In the genomic region with DNA sequence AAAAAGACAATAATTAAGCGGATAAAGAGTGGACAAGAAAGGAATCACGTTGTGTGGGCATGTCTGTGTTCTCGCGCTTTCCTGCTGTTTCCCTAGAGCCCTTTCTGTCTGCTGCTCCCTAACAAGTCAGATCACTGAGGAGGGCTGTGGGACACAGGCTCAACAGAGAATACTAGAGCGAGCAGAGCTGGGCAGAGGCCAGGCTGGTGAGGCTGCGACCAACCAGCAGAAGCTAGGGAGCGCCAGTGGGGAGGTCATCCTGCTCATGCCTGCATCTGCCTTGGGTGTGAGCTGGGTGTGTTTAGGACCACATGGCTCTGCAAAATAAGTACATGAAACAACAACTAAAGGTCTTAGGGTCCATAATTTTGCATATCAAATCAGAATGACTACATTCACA, we compare ENCODE assay signal across 23 cellular contexts. TPM values are rescaled to one million over a fixed set of nuclear protein-coding genes. Genes with fewer than 3 reads are reported as not detected.
DNase-seq lines count a peak whose midpoint lies in the region; ATAC-seq, FAIRE-seq and TF ChIP-seq lines count a peak whose summit lies in the region.
"Had no signal": no experiment of that assay in that cellular context is flagged by ENCODE, and none has a peak within 500 bp of the region (broad histone marks: within the 10 kb centered on the region; RNA-seq: fewer than 3 reads in every experiment).

No MANE protein-coding gene starts in this region.

- H3K4me1 Mint-ChIP-seq in activated naive CD4-positive, alpha-beta T cell treated with anti-CD3 and anti-CD28 coated beads, Interleukin-2, amount 50 U/mL, for 24 hours, result peaks cover 72% of the 10 kb centered on the region
- H3K4me1 Mint-ChIP-seq in activated CD4-positive, alpha-beta memory T cell treated with anti-CD3 and anti-CD28 coated beads for 36 hours (ENCODE audit: low read depth), result peaks cover 26% of the 10 kb centered on the region

- no peaks in the 10 kb centered on the region for H3K79me2 ChIP-seq in endothelial cell of umbilical vein (ENCODE audit: control insufficient read depth, insufficient read depth, low read length)

- CTCF ChIA-PET in activated CD4-positive, alpha-beta memory T cell treated with anti-CD3 and anti-CD28 coated beads for 36 hours (lab: Charles Lee), result interaction anchor here (1.2 to 2.6 kb wide), 3 partner anchors 32 to 138 kb away, joined by 3 to 12 read pairs (median 10); no protein-coding TSS in a partner anchor
- CTCF ChIA-PET in endothelial cell of umbilical vein (lab: Charles Lee), result interaction anchor here (0.9 to 3.7 kb wide), 4 partner anchors 27 to 127 kb away, joined by 3 to 17 read pairs (median 8); no protein-coding TSS in a partner anchor

- H3K9ac ChIP-seq in endothelial cell of umbilical vein (replicated peaks; ENCODE audit: extremely low read depth, insufficient read depth, low read length), result no peak overlapping the region

- H3K4me2 ChIP-seq in endothelial cell of umbilical vein (ENCODE audit: insufficient read depth, low read length), result no peak overlapping the region
- H3K4me2 ChIP-seq: PC-9 had no signal

- DNase-seq in activated naive CD4-positive, alpha-beta T cell treated with anti-CD3 and anti-CD28 coated beads, Interleukin-2, amount 50 U/mL, for 16 hours, result no peak
- DNase-seq in activated CD4-positive, alpha-beta memory T cell treated with anti-CD3 and anti-CD28 coated beads for 36 hours, result no peak
- DNase-seq in endothelial cell of umbilical vein (ENCODE audit: low read depth, low spot score) (no peak), upper lobe of right lung (peak; percentile 25), NCI-H1048 (lab: John Stamatoyannopoulos, UW) (no peak), GM19240 (ENCODE audit: insufficient read length, low spot score) (no peak)
- DNase-seq: activated effector memory CD4-positive, alpha-beta T cell treated with anti-CD3 and anti-CD28 coated beads, Interleukin-2, amount 50 U/mL, for 16 hours; gastrocnemius medialis; NCI-H1694; NCI-H774; pancreas; PC-9; SHP77 treated with DMSO at 0.1 percent for 48 hours had no signal

- H3K36me3 ChIP-seq in endothelial cell of umbilical vein (ENCODE audit: control insufficient read depth in 2 of 2, extremely low read depth in 1 of 2, insufficient read depth in 2 of 2, low read length in 2 of 2) (no peaks in the 10 kb centered on the region), upper lobe of right lung (no peaks in the 10 kb centered on the region)
- H3K36me3 ChIP-seq: ascending aorta, pancreas, sigmoid colon had no signal

- no peaks in the 10 kb centered on the region for H4K20me1 ChIP-seq in endothelial cell of umbilical vein (replicated peaks; ENCODE audit: control insufficient read depth, extremely low read depth, insufficient read depth, low read length)

- H3K27me3 Mint-ChIP-seq in activated naive CD4-positive, alpha-beta T cell treated with anti-CD3 and anti-CD28 coated beads, Interleukin-2, amount 50 U/mL, for 24 hours, result no peaks in the 10 kb centered on the region
- no peaks in the 10 kb centered on the region for H3K27me3 Mint-ChIP-seq in activated CD4-positive, alpha-beta memory T cell treated with anti-CD3 and anti-CD28 coated beads for 36 hours

- no peak for TF ChIP-seq CTCF in endothelial cell of umbilical vein (IDR thresholded peaks at IDR 0.05; ENCODE audit: extremely low read depth in 1 of 2, insufficient read depth in 1 of 2, low read depth in 1 of 2, low read length in 2 of 2)
- no peak for TF ChIP-seq CTCF in upper lobe of right lung (IDR thresholded peaks at IDR 0.05)

- peak overlapping the region; percentile 33 for H3K4me3 Mint-ChIP-seq in activated naive CD4-positive, alpha-beta T cell treated with anti-CD3 and anti-CD28 coated beads, Interleukin-2, amount 50 U/mL, for 24 hours
- H3K4me3 Mint-ChIP-seq in activated CD4-positive, alpha-beta memory T cell treated with anti-CD3 and anti-CD28 coated beads for 36 hours, result no peak overlapping the region
- H3K4me3 Mint-ChIP-seq: nephron had no signal

- intact Hi-C loops in activated CD4-positive, alpha-beta memory T cell treated with anti-CD3 and anti-CD28 coated beads for 36 hours (cut with micrococcal nuclease), result no loop called here
- intact Hi-C loops in endothelial cell of umbilical vein (cut with micrococcal nuclease) (no loop called here), upper lobe of right lung (cut with DNase I) (no loop called here)

- no peaks in the 10 kb centered on the region for H3K4me1 ChIP-seq in endothelial cell of umbilical vein (ENCODE audit: control insufficient read depth, extremely low read depth, insufficient read depth, low read length)
- no peaks in the 10 kb centered on the region for H3K4me1 ChIP-seq in upper lobe of right lung
- H3K4me1 ChIP-seq: ascending aorta, gastrocnemius medialis, pancreas had no signal

- no peaks in the 10 kb centered on the region for H3K9me3 Mint-ChIP-seq in activated naive CD4-positive, alpha-beta T cell treated with anti-CD3 and anti-CD28 coated beads, Interleukin-2, amount 50 U/mL, for 24 hours
- no peaks in the 10 kb centered on the region for H3K9me3 Mint-ChIP-seq in activated CD4-positive, alpha-beta memory T cell treated with anti-CD3 and anti-CD28 coated beads for 36 hours
- H3K9me3 Mint-ChIP-seq: nephron had no signal

- dilution Hi-C loops in endothelial cell of umbilical vein (cut with MboI; ENCODE audit: extremely low pct_ligation_motif_present, low sequenced_read_pairs), result no loop called here

- H3K36me3 Mint-ChIP-seq in activated naive CD4-positive, alpha-beta T cell treated with anti-CD3 and anti-CD28 coated beads, Interleukin-2, amount 50 U/mL, for 24 hours, result peaks cover 21% of the 10 kb centered on the region
- peaks cover 27% of the 10 kb centered on the region for H3K36me3 Mint-ChIP-seq in activated CD4-positive, alpha-beta memory T cell treated with anti-CD3 and anti-CD28 coated beads for 36 hours

- peaks cover 4 to 12% of the 10 kb centered on the region in 2 experiments for H3K27me3 ChIP-seq in endothelial cell of umbilical vein (ENCODE audit: control insufficient read depth in 2 of 2, insufficient read depth in 2 of 2, low read length in 2 of 2)
- no peaks in the 10 kb centered on the region for H3K27me3 ChIP-seq in upper lobe of right lung
- H3K27me3 ChIP-seq: ascending aorta, esophagus muscularis mucosa, gastrocnemius medialis, pancreas, sigmoid colon had no signal

- no peak for TF ChIP-seq POLR2A in endothelial cell of umbilical vein (IDR thresholded peaks at IDR 0.05; ENCODE audit: low read depth, low read length)

- H3K9me3 ChIP-seq in endothelial cell of umbilical vein (replicated peaks; ENCODE audit: control insufficient read depth, insufficient read depth, low read length), result no peaks in the 10 kb centered on the region
- H3K9me3 ChIP-seq in upper lobe of right lung, result no peaks in the 10 kb centered on the region
- H3K9me3 ChIP-seq: ascending aorta, esophagus muscularis mucosa, gastrocnemius medialis, pancreas, sigmoid colon had no signal

- no peak overlapping the region for H2AFZ ChIP-seq in endothelial cell of umbilical vein (ENCODE audit: low read depth, low read length)
- H2AFZ ChIP-seq: PC-9 had no signal

- POLR2A ChIA-PET in activated CD4-positive, alpha-beta memory T cell treated with anti-CD3 and anti-CD28 coated beads for 36 hours (lab: Charles Lee), result no interaction called here
- POLR2A ChIA-PET in endothelial cell of umbilical vein (lab: Charles Lee), result interaction anchor here (0.5 kb wide), 1 partner anchor 24 kb away, joined by 3 read pairs; no protein-coding TSS in a partner anchor

- BruUV-seq in endothelial cell of umbilical vein (replicated peaks; lab: Mats Ljungman, UMichigan), result no TSS peak

- ATAC-seq in upper lobe of right lung (no peak), HG03108 (IDR thresholded peaks at IDR 0.05; ENCODE audit: unreplicated experiment) (no peak)
- ATAC-seq: gastrocnemius medialis, GM12878, K562, pancreas had no signal

- H3K27ac ChIP-seq in endothelial cell of umbilical vein (ENCODE audit: insufficient read depth, low read depth, low read length), result no peak overlapping the region
- no peak overlapping the region for H3K27ac ChIP-seq in upper lobe of right lung
- H3K27ac ChIP-seq: ascending aorta, esophagus muscularis mucosa, gastrocnemius medialis, pancreas, PC-9, VCaP had no signal

- H3K9me1 ChIP-seq in endothelial cell of umbilical vein (replicated peaks; ENCODE audit: control insufficient read depth, extremely low read depth, insufficient read depth, low read length), result no peaks in the 10 kb centered on the region

- no peak overlapping the region for H3K4me3 ChIP-seq in endothelial cell of umbilical vein (replicated peaks in 1 of 3; ENCODE audit: insufficient read depth in 1 of 3, low read depth in 1 of 3, low read length in 3 of 3)
- H3K4me3 ChIP-seq in upper lobe of right lung, result no peak overlapping the region
- H3K4me3 ChIP-seq: ascending aorta, esophagus muscularis mucosa, gastrocnemius medialis, GM12878, K562, pancreas, PC-9, sigmoid colon had no signal

- peak overlapping the region; percentile 90 for H3K27ac Mint-ChIP-seq in activated naive CD4-positive, alpha-beta T cell treated with anti-CD3 and anti-CD28 coated beads, Interleukin-2, amount 50 U/mL, for 24 hours
- H3K27ac Mint-ChIP-seq in activated CD4-positive, alpha-beta memory T cell treated with anti-CD3 and anti-CD28 coated beads for 36 hours, result peak overlapping the region; percentile 6
- H3K27ac Mint-ChIP-seq: nephron had no signal

- FAIRE-seq in endothelial cell of umbilical vein (lab: Jason Lieb, UNC), result peak; percentile 33
- FAIRE-seq: GM12878, pancreas had no signal

RNA-seq across cellular contexts. Expression of gene FOXJ1, which starts 11.5 kb away (rescaled TPM):
- total RNA-seq in activated CD4-positive, alpha-beta memory T cell treated with anti-CD3 and anti-CD28 coated beads for 36 hours, result under 1 TPM; 0.22 to 0.29 TPM
- total RNA-seq in endothelial cell of umbilical vein, result not detected in 2 replicates
- polyA plus RNA-seq in endothelial cell of umbilical vein, result not detected in 2 replicates
- not detected in 2 replicates for polyA plus RNA-seq in endothelial cell of umbilical vein (2011; cell fraction: cytosol; rRNA removed)
- polyA plus RNA-seq in endothelial cell of umbilical vein (2011; cell fraction: nucleus; rRNA removed), result not detected in 2 replicates
- not detected in 2 replicates for polyA plus RNA-seq in endothelial cell of umbilical vein (2012)
- polyA minus RNA-seq in endothelial cell of umbilical vein, result not detected in 2 replicates
- polyA minus RNA-seq in endothelial cell of umbilical vein (2011; cell fraction: cytosol; rRNA and poly(A)+ RNA removed), result not detected
- polyA minus RNA-seq in endothelial cell of umbilical vein (2011; cell fraction: nucleus; rRNA and poly(A)+ RNA removed), result not detected in 2 replicates
- total RNA-seq in upper lobe of right lung, result 2.9 TPM
- total RNA-seq: ascending aorta, GM12878 had no signal
- polyA plus RNA-seq: AG04450, GM12878, K562 had no signal

RNA-seq across cellular contexts. Expression of gene EXOC7, which starts 49.0 kb away (rescaled TPM):
- total RNA-seq in activated CD4-positive, alpha-beta memory T cell treated with anti-CD3 and anti-CD28 coated beads for 36 hours, result 10 to 100 TPM; 63.3 to 66.0 TPM
- total RNA-seq in endothelial cell of umbilical vein (122 and 137 TPM in 2 replicates), upper lobe of right lung (121 TPM)
- 91.5 and 104 TPM in 2 replicates for polyA plus RNA-seq in endothelial cell of umbilical vein
- 75.7 and 77.3 TPM in 2 replicates for polyA plus RNA-seq in endothelial cell of umbilical vein (2011; cell fraction: cytosol; rRNA removed)
- 211 and 239 TPM in 2 replicates for polyA plus RNA-seq in endothelial cell of umbilical vein (2011; cell fraction: nucleus; rRNA removed)
- polyA plus RNA-seq in endothelial cell of umbilical vein (2012), result 127 and 145 TPM in 2 replicates
- 135 and 149 TPM in 2 replicates for polyA minus RNA-seq in endothelial cell of umbilical vein
- polyA minus RNA-seq in endothelial cell of umbilical vein (2011; cell fraction: cytosol; rRNA and poly(A)+ RNA removed), result 57.0 TPM
- 89.1 and 93.6 TPM in 2 replicates for polyA minus RNA-seq in endothelial cell of umbilical vein (2011; cell fraction: nucleus; rRNA and poly(A)+ RNA removed)
